In the genomic region with DNA sequence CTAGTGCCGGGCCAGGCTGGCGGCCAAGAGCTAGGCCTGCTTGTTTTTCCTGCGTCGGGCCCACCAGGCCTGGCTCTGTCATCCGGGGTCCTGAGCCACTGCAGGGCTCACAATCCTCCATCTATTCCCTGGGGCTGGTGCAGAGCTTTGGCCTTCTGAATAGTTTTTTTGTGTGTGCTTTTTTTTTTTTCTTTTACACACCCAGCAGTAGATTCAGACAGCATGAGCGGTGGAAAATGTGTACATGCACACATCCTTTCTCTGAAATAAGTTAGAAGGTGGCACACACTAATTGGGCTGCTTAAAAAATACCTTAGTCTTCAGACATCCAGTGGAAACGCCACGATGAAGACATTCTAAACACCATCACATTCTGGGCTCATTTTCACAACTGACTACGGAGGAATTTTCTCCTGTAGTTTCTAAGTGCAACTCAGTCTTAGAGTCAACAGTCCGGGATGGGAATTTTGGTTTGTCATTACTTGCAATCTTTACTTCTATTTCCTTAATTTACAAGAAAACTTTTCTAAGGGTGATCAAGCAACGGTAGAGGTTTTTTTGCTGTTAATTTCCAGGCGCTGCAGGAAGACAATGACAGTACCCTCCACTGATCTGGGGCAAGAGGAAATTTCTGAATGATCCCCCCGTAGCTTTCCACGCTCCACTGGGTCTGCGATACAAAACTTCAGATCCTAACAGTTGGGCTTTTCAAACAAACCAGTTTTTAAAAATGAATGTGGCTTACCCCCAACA, we compare ENCODE assay signal across 8 cellular contexts. TPM values are rescaled to one million over a fixed set of nuclear protein-coding genes. Genes with fewer than 3 reads are reported as not detected.
A peak's percentile ranks its signal among the peaks of the same experiment; 100 is the strongest.
DNase-seq lines count a peak whose midpoint lies in the region; ATAC-seq, FAIRE-seq and TF ChIP-seq lines count a peak whose summit lies in the region.

No MANE protein-coding gene starts in this region.

- H3K9me3 ChIP-seq in right atrium auricular region (no peaks in the 10 kb centered on the region), kidney (ENCODE audit: control insufficient read depth in 1 of 2, low read length in 2 of 2) (no peaks in the 10 kb centered on the region), suprapubic skin (no peaks in the 10 kb centered on the region)

- H3K27me3 ChIP-seq in right atrium auricular region (no peaks in the 10 kb centered on the region), suprapubic skin (no peaks in the 10 kb centered on the region)

- H3K36me3 ChIP-seq in right atrium auricular region (peaks cover 31% of the 10 kb centered on the region), kidney (ENCODE audit: control insufficient read depth in 1 of 2, insufficient read depth in 2 of 2, low read length in 2 of 2) (peaks cover 5 to 18% of the 10 kb centered on the region in 2 donors), suprapubic skin (peaks cover 25% of the 10 kb centered on the region)

- intact Hi-C loops in Right ventricle myocardium inferior (cut with DNase I) (loop anchor here (5.0 kb wide), 2 partner anchors 133 to 148 kb away; no protein-coding TSS in a partner anchor), kidney (cut with DNase I) (loop anchor here (10.0 kb wide), 1 partner anchor 266 kb away; no protein-coding TSS in a partner anchor)

- TF ChIP-seq CTCF in right atrium auricular region (IDR thresholded peaks at IDR 0.05) (no peak), kidney (IDR thresholded peaks at IDR 0.05; ENCODE audit: borderline replicate concordance, extremely low read depth, insufficient read depth) (no peak), suprapubic skin (IDR thresholded peaks at IDR 0.05) (no peak)

- no peak for ATAC-seq in Right ventricle myocardium inferior

- no peak for TF ChIP-seq POLR2A in suprapubic skin (IDR thresholded peaks at IDR 0.05)

- 5 to 14% (median 7%) methylated on average over 15 of the region's 15 CpGs for WGBS in adipose tissue, 3 donors
- 2% methylated on average over 15 of the region's 15 CpGs for WGBS in suprapubic skin

- no peak for DNase-seq in right atrium auricular region (ENCODE audit: low spot score)
- no peak for DNase-seq in Right ventricle myocardium inferior (ENCODE audit: missing footprints)
- DNase-seq in kidney: no peak
- DNase-seq in suprapubic skin (ENCODE audit: low spot score in 2 of 2): no peak
- no peak for DNase-seq in NCI-H345 treated with DMSO at 0.1 percent for 48 hours (lab: John Stamatoyannopoulos, UW; ENCODE audit: unreplicated experiment)
- DNase-seq in NCI-H1436 treated with DMSO at 0.1 percent for 48 hours (lab: John Stamatoyannopoulos, UW): no peak
- no peak for DNase-seq in NCI-H2227 (lab: John Stamatoyannopoulos, UW; ENCODE audit: unreplicated experiment)

- H3K27ac ChIP-seq in right atrium auricular region: peak overlapping the region; percentile 99 to 100
- peak overlapping the region; percentile 53 for H3K27ac ChIP-seq in adipose tissue (ENCODE audit: low read depth, low read length)
- H3K27ac ChIP-seq in kidney (ENCODE audit: low read depth in 2 of 2, low read length in 2 of 2): peak overlapping the region; percentile 94 to 98
- H3K27ac ChIP-seq in suprapubic skin: peak overlapping the region; percentile 97

- TF ChIP-seq EP300 in suprapubic skin (IDR thresholded peaks at IDR 0.05): no peak

- no peak for FAIRE-seq in kidney (lab: Jason Lieb, UNC)

- H3K4me1 ChIP-seq in right atrium auricular region (peaks cover 0 to 69% of the 10 kb centered on the region in 2 donors), kidney (ENCODE audit: control insufficient read depth in 1 of 2, insufficient read depth in 1 of 2, low read depth in 1 of 2, low read length in 2 of 2) (peaks cover 24 to 41% of the 10 kb centered on the region in 2 donors), suprapubic skin (peaks cover 58% of the 10 kb centered on the region)

- H3K4me3 ChIP-seq in right atrium auricular region (peak overlapping the region; percentile 39 to 92), kidney (ENCODE audit: low read length in 2 of 2) (peak overlapping the region; percentile 89 to 92), suprapubic skin (peak overlapping the region; percentile 90)

- peak overlapping the region; percentile 63 to 85 for H3K9ac ChIP-seq in kidney (ENCODE audit: low read length in 2 of 2)

RNA-seq across cellular contexts. Expression of gene ZFP36L2, which starts 6.0 kb away (rescaled TPM):
- total RNA-seq in right atrium auricular region: 10 to 100 TPM; 43.2 to 47.3 TPM
- total RNA-seq in Right ventricle myocardium inferior: 51.1 TPM
- polyA plus RNA-seq in adipose tissue: 100 to 1,000 TPM in 2 of 3 donors, 10 to 100 TPM in 1; 44.6 to 165 (median 125) TPM
- 247 TPM for total RNA-seq in kidney
- polyA plus RNA-seq in kidney (ENCODE audit: insufficient read depth, low read depth, low replicate concordance): 35.4 TPM
- total RNA-seq in suprapubic skin: 100 to 1,000 TPM; 198 to 238 (median 223) TPM
